Comparison of ENCODE assay signal across 12 cellular contexts in the genomic region with DNA sequence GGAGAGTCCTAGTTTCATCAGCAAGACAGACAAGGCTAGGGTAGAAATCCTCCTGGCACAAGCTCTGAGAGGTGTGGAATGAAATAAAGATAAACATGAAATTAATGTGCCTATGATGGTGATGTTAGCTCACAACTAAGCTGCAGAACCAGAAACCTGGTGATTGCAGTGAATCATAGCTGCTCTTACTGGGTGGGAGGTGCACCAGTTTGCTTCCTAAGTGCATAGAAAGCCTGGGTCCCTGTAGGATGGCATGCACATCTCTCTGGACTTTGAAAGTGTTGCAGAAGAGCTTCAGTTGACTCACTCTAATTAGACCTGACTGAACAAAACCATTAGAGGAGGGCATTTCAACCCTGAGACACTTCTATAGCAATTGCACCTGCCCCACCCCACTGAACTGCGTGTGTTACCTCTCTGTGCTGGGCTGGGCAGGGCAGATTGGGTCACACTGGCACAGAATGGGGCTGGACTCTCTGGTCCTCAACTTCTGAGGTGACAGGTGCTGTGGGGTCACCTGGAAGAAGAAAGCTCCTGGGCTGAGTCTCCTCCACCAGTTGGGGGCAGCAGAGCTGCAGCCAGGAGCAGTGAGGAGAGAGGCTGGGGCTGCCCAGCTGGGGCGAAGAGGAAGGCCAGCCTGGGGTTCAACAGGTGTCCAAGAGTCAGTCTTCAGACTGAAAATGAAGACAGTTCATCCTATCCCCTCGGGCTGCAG. TPM values are rescaled to one million over a fixed set of nuclear protein-coding genes. Genes with fewer than 3 reads are reported as not detected.
A peak's percentile ranks its signal among the peaks of the same experiment; 100 is the strongest.
DNase-seq lines count a peak whose midpoint lies in the region; TF ChIP-seq lines count a peak whose summit lies in the region.
"Had no signal": no experiment of that assay in that cellular context is flagged by ENCODE, and none has a peak within 500 bp of the region (broad histone marks: within the 10 kb centered on the region; RNA-seq: fewer than 3 reads in every experiment).

No MANE protein-coding gene starts in this region.

- no peaks in the 10 kb centered on the region for H3K27me3 Mint-ChIP-seq in activated T-cell treated with anti-CD3 and anti-CD28 coated beads, Interleukin-2, amount 50 U/mL, for 24 hours

- H3K4me3 Mint-ChIP-seq in activated T-cell treated with anti-CD3 and anti-CD28 coated beads, Interleukin-2, amount 50 U/mL, for 24 hours: no peak overlapping the region

- no peak for TF ChIP-seq EP300 in Ishikawa (IDR thresholded peaks at IDR 0.05; ENCODE audit: borderline replicate concordance)

- H3K9me3 ChIP-seq in colonic mucosa: no peaks in the 10 kb centered on the region
- no peaks in the 10 kb centered on the region for H3K9me3 ChIP-seq in osteoblast (ENCODE audit: low read depth, low read length)
- H3K9me3 ChIP-seq in HAP-1: no peaks in the 10 kb centered on the region

- in situ Hi-C loops in HAP-1 (cut with MboI; ENCODE audit: low sequenced_read_pairs): loop anchor here (25.0 kb wide), 1 partner anchor 240 kb away; no protein-coding TSS in a partner anchor

- intact Hi-C loops in colonic mucosa (cut with DNase I): no loop called here

- H3K36me3 ChIP-seq in colonic mucosa (no peaks in the 10 kb centered on the region), osteoblast (ENCODE audit: insufficient read depth, low read length) (no peaks in the 10 kb centered on the region), HAP-1 (replicated peaks) (no peaks in the 10 kb centered on the region)

- H3K9me3 Mint-ChIP-seq in activated T-cell treated with anti-CD3 and anti-CD28 coated beads, Interleukin-2, amount 50 U/mL, for 24 hours: no peaks in the 10 kb centered on the region

- no peak overlapping the region for H2AFZ ChIP-seq in osteoblast (ENCODE audit: low read length)

- no peak overlapping the region for H3K27ac ChIP-seq in colonic mucosa
- no peak overlapping the region for H3K27ac ChIP-seq in osteoblast (ENCODE audit: low read depth, low read length)

- H3K27me3 ChIP-seq in colonic mucosa: no peaks in the 10 kb centered on the region
- peaks cover 3% of the 10 kb centered on the region for H3K27me3 ChIP-seq in osteoblast (ENCODE audit: insufficient read depth, low read length)
- no peaks in the 10 kb centered on the region; the same call in 1 of the 2 replicates for H3K27me3 ChIP-seq in HAP-1 (ENCODE audit: low read depth)

- TF ChIP-seq CTCF in GM10266 (IDR thresholded peaks at IDR 0.05; ENCODE audit: control insufficient read depth, insufficient read depth, low read depth, missing control alignments) (peak; percentile 59), colonic mucosa (IDR thresholded peaks at IDR 0.05) (no peak), osteoblast (IDR thresholded peaks at IDR 0.05; ENCODE audit: extremely low read depth, low read depth, low read length) (peak; percentile 9)

- no peak overlapping the region for H3K9ac ChIP-seq in colonic mucosa (ENCODE audit: low read depth in 2 of 2, low read length in 2 of 2)

- H3K4me3 ChIP-seq in colonic mucosa (no peak overlapping the region), osteoblast (ENCODE audit: insufficient read depth, low read length) (no peak overlapping the region), HAP-1 (no peak overlapping the region)

- no peak overlapping the region for H3K27ac Mint-ChIP-seq in activated T-cell treated with anti-CD3 and anti-CD28 coated beads, Interleukin-2, amount 50 U/mL, for 24 hours

- DNase-seq in GM10266 (ENCODE audit: extremely low spot score) (no peak), colonic mucosa (peak; percentile 35), osteoblast (ENCODE audit: insufficient read length, low spot score, missing footprints) (peak; percentile 30), HAP-1 (ENCODE audit: low spot score in 2 of 2) (no peak), activated gamma-delta T cell (lab: John Stamatoyannopoulos, UW) (no peak)
- DNase-seq in activated T-cell treated with anti-CD3 and anti-CD28 coated beads, Interleukin-2, amount 50 U/mL, for 24 hours: no peak
- DNase-seq: activated CD4-positive, CD25-positive, alpha-beta regulatory T cell treated with anti-CD3 and anti-CD28 coated beads, Interleukin-2, amount 50 U/mL, for 72 hours; anterior cingulate cortex; GF-D8 had no signal

- no peaks in the 10 kb centered on the region for H3K79me2 ChIP-seq in osteoblast (ENCODE audit: insufficient read depth, low read length)

- H4K20me1 ChIP-seq in osteoblast (ENCODE audit: insufficient read depth, low read length): no peaks in the 10 kb centered on the region

- no peaks in the 10 kb centered on the region for H3K4me1 Mint-ChIP-seq in activated T-cell treated with anti-CD3 and anti-CD28 coated beads, Interleukin-2, amount 50 U/mL, for 24 hours (ENCODE audit: low read depth)

- H3K4me1 ChIP-seq in colonic mucosa: no peaks in the 10 kb centered on the region
- H3K4me1 ChIP-seq in osteoblast (ENCODE audit: insufficient read depth, low read length): no peaks in the 10 kb centered on the region
- H3K4me1 ChIP-seq in HAP-1: no peaks in the 10 kb centered on the region

- no peak overlapping the region for H3K4me2 ChIP-seq in osteoblast (ENCODE audit: insufficient read depth, low read length)

- peak; percentile 33; the same call in 1 of the 2 replicates for TF ChIP-seq RAD21 in Ishikawa (IDR thresholded peaks at IDR 0.05; ENCODE audit: low read depth)

- no peaks in the 10 kb centered on the region for H3K36me3 Mint-ChIP-seq in activated T-cell treated with anti-CD3 and anti-CD28 coated beads, Interleukin-2, amount 50 U/mL, for 24 hours (ENCODE audit: low read depth)

TF ChIP-seq in Ishikawa, 13 proteins besides CTCF, POLR2A, EP300 and RAD21:
- TF ChIP-seq ZBTB7A (IDR thresholded peaks at IDR 0.05; ENCODE audit: low read depth): no peak
- TF ChIP-seq CEBPB (IDR thresholded peaks at IDR 0.05): no peak
- no peak for TF ChIP-seq TEAD4 (IDR thresholded peaks at IDR 0.05)
- no peak for TF ChIP-seq YY1 (IDR thresholded peaks at IDR 0.05; ENCODE audit: low read depth)
- no peak for TF ChIP-seq NFIC (IDR thresholded peaks at IDR 0.05)
- TF ChIP-seq, protein P1, sequence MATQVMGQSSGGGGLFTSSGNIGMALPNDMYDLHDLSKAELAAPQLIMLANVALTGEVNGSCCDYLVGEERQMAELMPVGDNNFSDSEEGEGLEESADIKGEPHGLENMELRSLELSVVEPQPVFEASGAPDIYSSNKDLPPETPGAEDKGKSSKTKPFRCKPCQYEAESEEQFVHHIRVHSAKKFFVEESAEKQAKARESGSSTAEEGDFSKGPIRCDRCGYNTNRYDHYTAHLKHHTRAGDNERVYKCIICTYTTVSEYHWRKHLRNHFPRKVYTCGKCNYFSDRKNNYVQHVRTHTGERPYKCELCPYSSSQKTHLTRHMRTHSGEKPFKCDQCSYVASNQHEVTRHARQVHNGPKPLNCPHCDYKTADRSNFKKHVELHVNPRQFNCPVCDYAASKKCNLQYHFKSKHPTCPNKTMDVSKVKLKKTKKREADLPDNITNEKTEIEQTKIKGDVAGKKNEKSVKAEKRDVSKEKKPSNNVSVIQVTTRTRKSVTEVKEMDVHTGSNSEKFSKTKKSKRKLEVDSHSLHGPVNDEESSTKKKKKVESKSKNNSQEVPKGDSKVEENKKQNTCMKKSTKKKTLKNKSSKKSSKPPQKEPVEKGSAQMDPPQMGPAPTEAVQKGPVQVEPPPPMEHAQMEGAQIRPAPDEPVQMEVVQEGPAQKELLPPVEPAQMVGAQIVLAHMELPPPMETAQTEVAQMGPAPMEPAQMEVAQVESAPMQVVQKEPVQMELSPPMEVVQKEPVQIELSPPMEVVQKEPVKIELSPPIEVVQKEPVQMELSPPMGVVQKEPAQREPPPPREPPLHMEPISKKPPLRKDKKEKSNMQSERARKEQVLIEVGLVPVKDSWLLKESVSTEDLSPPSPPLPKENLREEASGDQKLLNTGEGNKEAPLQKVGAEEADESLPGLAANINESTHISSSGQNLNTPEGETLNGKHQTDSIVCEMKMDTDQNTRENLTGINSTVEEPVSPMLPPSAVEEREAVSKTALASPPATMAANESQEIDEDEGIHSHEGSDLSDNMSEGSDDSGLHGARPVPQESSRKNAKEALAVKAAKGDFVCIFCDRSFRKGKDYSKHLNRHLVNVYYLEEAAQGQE (IDR thresholded peaks at IDR 0.05; ENCODE audit: low read depth): no peak

RNA-seq across cellular contexts. Expression of a gene that starts 57.9 kb away (rescaled TPM):
- not detected for total RNA-seq in colonic mucosa
- not detected in 2 replicates for total RNA-seq in osteoblast
- total RNA-seq: glomerular endothelial cell, HT1080 had no signal

Comparison
In these comparisons a context has a peak if more than half of its experiments do, and no peak if none do; other contexts are left out.
1. DNase-seq: peak in colonic mucosa (single experiment) and osteoblast (single experiment); none in GM10266 (single experiment), activated T-cell treated with anti-CD3 and anti-CD28 coated beads, Interleukin-2, amount 50 U/mL, for 24 hours (single experiment), HAP-1 (0 of 2) and activated gamma-delta T cell (single experiment).